8 cellular contexts compared by ENCODE assay signal in the genomic region with DNA sequence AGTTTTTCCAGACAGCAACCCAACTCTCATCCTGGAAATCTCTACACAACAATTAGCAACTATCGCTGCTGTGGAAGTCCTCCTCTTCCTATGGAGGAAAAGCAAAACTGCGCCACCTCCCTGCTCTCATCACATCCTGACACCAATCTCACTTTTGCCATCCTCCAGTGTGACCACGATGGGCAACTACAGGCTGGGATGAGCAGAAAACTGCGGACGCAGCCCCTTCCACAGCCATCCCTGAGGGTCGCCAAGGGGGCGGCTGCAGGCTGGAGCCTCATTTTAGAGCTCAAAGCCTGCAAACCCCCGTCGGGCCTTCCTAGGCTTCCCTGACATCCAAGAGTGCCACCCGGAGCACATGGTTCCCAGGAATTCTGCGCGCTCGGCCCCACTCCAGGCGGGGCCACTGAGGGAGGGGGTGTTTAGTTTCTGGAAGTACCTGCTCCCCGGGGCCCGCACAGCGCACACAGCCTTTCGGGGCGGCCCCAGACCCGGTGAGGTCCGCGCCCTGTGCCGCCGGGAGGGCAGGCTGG. TPM values are rescaled to one million over a fixed set of nuclear protein-coding genes. Genes with fewer than 3 reads are reported as not detected.
A peak's percentile ranks its signal among the peaks of the same experiment; 100 is the strongest.
DNase-seq lines count a peak whose midpoint lies in the region; ATAC-seq, FAIRE-seq and TF ChIP-seq lines count a peak whose summit lies in the region.

No MANE protein-coding gene starts in this region.

- ATAC-seq in HG03432 (IDR thresholded peaks at IDR 0.05; ENCODE audit: unreplicated experiment), result peak; percentile 19
- ATAC-seq in activated CD8-positive, alpha-beta T cell treated with anti-CD3 and anti-CD28 coated beads, Interleukin-2, amount 10 ng/mL, durations not matched to agents 7 days and 5 days, result peak; percentile 2
- ATAC-seq in right cardiac atrium, result no peak

- intact Hi-C loops in right cardiac atrium (cut with DNase I), result no loop called here

- no peak for FAIRE-seq in D721Med (lab: Jason Lieb, UNC)

- no peaks in the 10 kb centered on the region for H3K9me3 ChIP-seq in right cardiac atrium (ENCODE audit: control insufficient read depth, low read length)

- TF ChIP-seq CTCF in D721Med (IDR thresholded peaks at IDR 0.05; ENCODE audit: insufficient read depth, missing control alignments), result peak; percentile 7

- peaks cover 23% of the 10 kb centered on the region for H3K4me1 Mint-ChIP-seq in activated CD8-positive, alpha-beta T cell treated with anti-CD3 and anti-CD28 coated beads, Interleukin-2, amount 10 ng/mL, durations not matched to agents 7 days and 5 days (ENCODE audit: low read depth)

- peaks cover 2% of the 10 kb centered on the region for H3K4me1 ChIP-seq in right cardiac atrium (ENCODE audit: control insufficient read depth, insufficient read depth, low read length)

- H3K4me3 ChIP-seq in right cardiac atrium (ENCODE audit: low read length) (peak overlapping the region; percentile 78), skin epidermis (peak overlapping the region; percentile 16 to 48 (median 28))

- 13% methylated on average over 24 of the region's 24 CpGs for WGBS in right cardiac atrium

- no peaks in the 10 kb centered on the region for H3K27me3 ChIP-seq in right cardiac atrium (ENCODE audit: control insufficient read depth, insufficient read depth)

- H3K36me3 Mint-ChIP-seq in activated CD8-positive, alpha-beta T cell treated with anti-CD3 and anti-CD28 coated beads, Interleukin-2, amount 10 ng/mL, durations not matched to agents 7 days and 5 days (ENCODE audit: low read depth), result peaks cover 7% of the 10 kb centered on the region

- POLR2A ChIA-PET in activated CD8-positive, alpha-beta T cell treated with anti-CD3 and anti-CD28 coated beads, Interleukin-2, amount 10 ng/mL, durations not matched to agents 7 days and 5 days (lab: Charles Lee), result no interaction called here

- no peak overlapping the region for H3K27ac ChIP-seq in right cardiac atrium (ENCODE audit: low read length)
- peak overlapping the region in 6 of 21 experiments; percentile 1 to 45 (median 20) for H3K27ac ChIP-seq in skin epidermis

- no peak overlapping the region for H3K27ac Mint-ChIP-seq in activated CD8-positive, alpha-beta T cell treated with anti-CD3 and anti-CD28 coated beads, Interleukin-2, amount 10 ng/mL, durations not matched to agents 7 days and 5 days

- H3K4me3 Mint-ChIP-seq in activated CD8-positive, alpha-beta T cell treated with anti-CD3 and anti-CD28 coated beads, Interleukin-2, amount 10 ng/mL, durations not matched to agents 7 days and 5 days, result peak overlapping the region; percentile 64

- no peak for DNase-seq in D721Med (ENCODE audit: insufficient read length, low spot score)
- DNase-seq in activated CD8-positive, alpha-beta T cell treated with anti-CD3 and anti-CD28 coated beads, Interleukin-2, amount 10 ng/mL, durations not matched to agents 7 days and 5 days, result no peak
- no peak for DNase-seq in right cardiac atrium
- DNase-seq in SKM-1 (lab: John Stamatoyannopoulos, UW; ENCODE audit: unreplicated experiment), result no peak
- DNase-seq in GM19240 (ENCODE audit: insufficient read length, low spot score), result no peak
- no peak for DNase-seq in stimulated activated CD4-positive, alpha-beta T cell treated with anti-CD3 and anti-CD28 coated beads, Interleukin-12 subunit alpha, Interleukin-12 subunit beta, amount 100 ng/mL, for 4 hours

- CTCF ChIA-PET in activated CD8-positive, alpha-beta T cell treated with anti-CD3 and anti-CD28 coated beads, Interleukin-2, amount 10 ng/mL, durations not matched to agents 7 days and 5 days (lab: Charles Lee), result interaction anchor here (0.7 to 1.1 kb wide), 3 partner anchors 52 to 361 kb away, joined by 3 read pairs; no protein-coding TSS in a partner anchor

- no peaks in the 10 kb centered on the region for H3K9me3 Mint-ChIP-seq in activated CD8-positive, alpha-beta T cell treated with anti-CD3 and anti-CD28 coated beads, Interleukin-2, amount 10 ng/mL, durations not matched to agents 7 days and 5 days (ENCODE audit: insufficient read depth)

- peaks cover 4% of the 10 kb centered on the region for H3K27me3 Mint-ChIP-seq in activated CD8-positive, alpha-beta T cell treated with anti-CD3 and anti-CD28 coated beads, Interleukin-2, amount 10 ng/mL, durations not matched to agents 7 days and 5 days (ENCODE audit: low read depth)

RNA-seq across cellular contexts. Expression of gene TCFL5, which starts 1.2 kb away (rescaled TPM):
- 1 to 10 TPM; 7.9 to 9.6 TPM for total RNA-seq in activated CD8-positive, alpha-beta T cell treated with anti-CD3 and anti-CD28 coated beads, Interleukin-2, amount 10 ng/mL, durations not matched to agents 7 days and 5 days
- 1 to 10 TPM; 7.8 to 9.9 (median 8.2) TPM for total RNA-seq in right cardiac atrium
- polyA plus RNA-seq in right cardiac atrium, result 5.2 TPM

RNA-seq across cellular contexts. Expression of gene COL9A3, which starts 43.6 kb away (rescaled TPM):
- not detected for total RNA-seq in activated CD8-positive, alpha-beta T cell treated with anti-CD3 and anti-CD28 coated beads, Interleukin-2, amount 10 ng/mL, durations not matched to agents 7 days and 5 days
- total RNA-seq in right cardiac atrium, result 1 to 10 TPM; 4.3 to 6.9 (median 5.6) TPM
- polyA plus RNA-seq in right cardiac atrium, result 13.0 TPM

RNA-seq across cellular contexts. Expression of gene OGFR, which starts 55.8 kb away (rescaled TPM):
- 10 to 100 TPM; 67.0 to 76.6 TPM for total RNA-seq in activated CD8-positive, alpha-beta T cell treated with anti-CD3 and anti-CD28 coated beads, Interleukin-2, amount 10 ng/mL, durations not matched to agents 7 days and 5 days
- 10 to 100 TPM; 21.0 to 29.6 (median 24.2) TPM for total RNA-seq in right cardiac atrium
- polyA plus RNA-seq in right cardiac atrium, result 26.6 TPM

Comparison
In these comparisons a context has a peak if more than half of its experiments do, and no peak if none do; other contexts are left out.
1. ATAC-seq: peak in HG03432 (single experiment) and activated CD8-positive, alpha-beta T cell treated with anti-CD3 and anti-CD28 coated beads, Interleukin-2, amount 10 ng/mL, durations not matched to agents 7 days and 5 days (single experiment); none in right cardiac atrium (0 of 2).
2. RNA of gene COL9A3, which starts 43.6 kb away (total RNA-seq): 4.3 to 6.9 TPM in right cardiac atrium; not detected in activated CD8-positive, alpha-beta T cell treated with anti-CD3 and anti-CD28 coated beads, Interleukin-2, amount 10 ng/mL, durations not matched to agents 7 days and 5 days; every median in the first group is over 4 times any median in the second.